In the genomic region with DNA sequence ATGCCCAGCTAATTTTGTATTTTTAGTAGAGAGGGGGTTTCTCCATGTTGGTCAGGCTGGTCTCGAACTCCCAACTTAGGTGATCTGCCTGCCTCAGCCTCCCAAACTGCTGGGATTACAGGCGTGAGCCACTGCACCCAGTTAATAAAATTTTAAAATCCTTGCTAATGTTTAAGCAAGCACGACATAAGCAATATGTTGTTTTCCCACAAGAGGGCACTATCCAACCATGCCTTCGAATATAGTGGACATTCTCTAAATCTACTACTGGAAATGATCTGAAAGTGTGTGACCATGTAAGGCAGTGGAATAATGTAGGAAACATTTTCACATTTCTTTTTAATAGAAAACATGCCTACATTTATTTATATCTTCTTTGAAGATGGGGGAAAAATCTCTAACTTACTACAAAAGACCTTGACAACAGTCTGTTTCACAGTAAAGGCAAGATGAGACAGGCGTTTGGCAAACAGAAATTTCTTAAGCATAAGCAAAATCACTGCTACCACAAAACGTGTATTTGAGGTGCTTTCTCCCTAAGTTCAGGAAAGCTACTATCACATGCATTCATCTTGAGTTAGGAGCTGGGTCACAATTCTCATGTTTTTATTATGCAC, we compare ENCODE assay signal across 9 cellular contexts. TPM values are rescaled to one million over a fixed set of nuclear protein-coding genes. Genes with fewer than 3 reads are reported as not detected.
DNase-seq lines count a peak whose midpoint lies in the region; ATAC-seq and TF ChIP-seq lines count a peak whose summit lies in the region.
"Had no signal": no experiment of that assay in that cellular context is flagged by ENCODE, and none has a peak within 500 bp of the region (broad histone marks: within the 10 kb centered on the region; RNA-seq: fewer than 3 reads in every experiment).

No MANE protein-coding gene starts in this region.

- no peak overlapping the region for H3K4me3 Mint-ChIP-seq in WTC11
- H3K4me3 Mint-ChIP-seq in stimulated activated memory B cell treated with anti-CD40 and anti-IgM and Interleukin-4, amounts not matched to agents 10 μg/mL and 1 μg/mL and 100 μg/mL, for 72 hours: no peak overlapping the region

- peak overlapping the region; percentile 33; the same call in 1 of the 2 replicates for H3K27ac Mint-ChIP-seq in WTC11
- H3K27ac Mint-ChIP-seq in stimulated activated memory B cell treated with anti-CD40 and anti-IgM and Interleukin-4, amounts not matched to agents 10 μg/mL and 1 μg/mL and 100 μg/mL, for 72 hours: no peak overlapping the region
- H3K27ac Mint-ChIP-seq: activated naive CD4-positive, alpha-beta T cell treated with anti-CD3 and anti-CD28 coated beads, Interleukin-2, amount 50 U/mL, for 72 hours had no signal

- no peaks in the 10 kb centered on the region for H3K9me3 ChIP-seq in parathyroid adenoma (ENCODE audit: control insufficient read depth, low read length)

- DNase-seq in NCI-H748 (lab: John Stamatoyannopoulos, UW; ENCODE audit: unreplicated experiment): peak; percentile 16
- DNase-seq in NCI-H748 treated with DMSO at 0.1 percent for 48 hours (lab: John Stamatoyannopoulos, UW): no peak
- DNase-seq in NCI-H1436 treated with DMSO at 0.1 percent for 48 hours (lab: John Stamatoyannopoulos, UW): peak; percentile 15
- DNase-seq in WTC11 (ENCODE audit: low spot score): no peak
- DNase-seq in glomerular visceral epithelial cell (ENCODE audit: extremely low spot score): peak; percentile 56
- DNase-seq in NCI-H774 (lab: John Stamatoyannopoulos, UW): no peak

- no peak overlapping the region for H3K4me2 ChIP-seq in parathyroid adenoma (ENCODE audit: low read length)

- H3K4me1 ChIP-seq in parathyroid adenoma: no peaks in the 10 kb centered on the region

- no peak overlapping the region for H3K9ac ChIP-seq in parathyroid adenoma

- peak overlapping the region; percentile 11 for H3K27ac ChIP-seq in parathyroid adenoma

- peaks cover 7% of the 10 kb centered on the region; the same call in 1 of the 2 replicates for H3K36me3 Mint-ChIP-seq in WTC11
- H3K36me3 Mint-ChIP-seq in stimulated activated memory B cell treated with anti-CD40 and anti-IgM and Interleukin-4, amounts not matched to agents 10 μg/mL and 1 μg/mL and 100 μg/mL, for 72 hours: peaks cover 15% of the 10 kb centered on the region

- H2AFZ ChIP-seq in parathyroid adenoma: no peak overlapping the region

- CTCF ChIA-PET in WTC11 (lab: Charles Lee): interaction anchor here (0.6 to 2.1 kb wide), 26 partner anchors 8 to 204 kb away, joined by 3 to 15 read pairs (median 4); partner anchors contain the start of gene PITPNB

- no peaks in the 10 kb centered on the region for H3K36me3 ChIP-seq in parathyroid adenoma (ENCODE audit: control insufficient read depth, insufficient read depth, low read length)

- H3K79me2 ChIP-seq in parathyroid adenoma: no peaks in the 10 kb centered on the region

- peaks cover 81% of the 10 kb centered on the region for H3K4me1 Mint-ChIP-seq in WTC11
- peaks cover 31% of the 10 kb centered on the region for H3K4me1 Mint-ChIP-seq in stimulated activated memory B cell treated with anti-CD40 and anti-IgM and Interleukin-4, amounts not matched to agents 10 μg/mL and 1 μg/mL and 100 μg/mL, for 72 hours

- no peaks in the 10 kb centered on the region for H3K27me3 ChIP-seq in parathyroid adenoma (ENCODE audit: control insufficient read depth, insufficient read depth, low read length)

- peak; percentile 47 for TF ChIP-seq CTCF in WTC11 (IDR thresholded peaks at IDR 0.05)
- TF ChIP-seq CTCF in parathyroid adenoma (IDR thresholded peaks at IDR 0.05): peak; percentile 54

- POLR2A ChIA-PET in WTC11 (lab: Charles Lee): no interaction called here

- H3K9me3 Mint-ChIP-seq in WTC11: no peaks in the 10 kb centered on the region
- no peaks in the 10 kb centered on the region for H3K9me3 Mint-ChIP-seq in stimulated activated memory B cell treated with anti-CD40 and anti-IgM and Interleukin-4, amounts not matched to agents 10 μg/mL and 1 μg/mL and 100 μg/mL, for 72 hours
- H3K9me3 Mint-ChIP-seq: activated naive CD4-positive, alpha-beta T cell treated with anti-CD3 and anti-CD28 coated beads, Interleukin-2, amount 50 U/mL, for 72 hours had no signal

- H3K4me3 ChIP-seq in parathyroid adenoma (ENCODE audit: low read depth, low read length): no peak overlapping the region

- no peaks in the 10 kb centered on the region for H3K27me3 Mint-ChIP-seq in WTC11 (ENCODE audit: low read depth)
- no peaks in the 10 kb centered on the region for H3K27me3 Mint-ChIP-seq in stimulated activated memory B cell treated with anti-CD40 and anti-IgM and Interleukin-4, amounts not matched to agents 10 μg/mL and 1 μg/mL and 100 μg/mL, for 72 hours

- ATAC-seq in WTC11: peak; percentile 28
- no peak for ATAC-seq in stimulated activated memory B cell treated with anti-CD40 and anti-IgM and Interleukin-4, amounts not matched to agents 10 μg/mL and 1 μg/mL and 100 μg/mL, for 72 hours
- ATAC-seq: activated naive CD4-positive, alpha-beta T cell treated with anti-CD3 and anti-CD28 coated beads, Interleukin-2, amount 50 U/mL, for 72 hours had no signal

TF ChIP-seq in WTC11, 78 proteins besides CTCF, POLR2A, EP300 and RAD21:
- TF ChIP-seq, protein P1, sequence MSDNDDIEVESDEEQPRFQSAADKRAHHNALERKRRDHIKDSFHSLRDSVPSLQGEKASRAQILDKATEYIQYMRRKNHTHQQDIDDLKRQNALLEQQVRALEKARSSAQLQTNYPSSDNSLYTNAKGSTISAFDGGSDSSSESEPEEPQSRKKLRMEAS (CRISPR knock-in tag; IDR thresholded peaks at IDR 0.05): no peak
- no peak for TF ChIP-seq NFE2L1 (CRISPR knock-in tag; IDR thresholded peaks at IDR 0.05)
- TF ChIP-seq, protein P2, sequence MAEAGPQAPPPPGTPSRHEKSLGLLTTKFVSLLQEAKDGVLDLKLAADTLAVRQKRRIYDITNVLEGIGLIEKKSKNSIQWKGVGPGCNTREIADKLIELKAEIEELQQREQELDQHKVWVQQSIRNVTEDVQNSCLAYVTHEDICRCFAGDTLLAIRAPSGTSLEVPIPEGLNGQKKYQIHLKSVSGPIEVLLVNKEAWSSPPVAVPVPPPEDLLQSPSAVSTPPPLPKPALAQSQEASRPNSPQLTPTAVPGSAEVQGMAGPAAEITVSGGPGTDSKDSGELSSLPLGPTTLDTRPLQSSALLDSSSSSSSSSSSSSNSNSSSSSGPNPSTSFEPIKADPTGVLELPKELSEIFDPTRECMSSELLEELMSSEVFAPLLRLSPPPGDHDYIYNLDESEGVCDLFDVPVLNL (CRISPR knock-in tag; IDR thresholded peaks at IDR 0.05; ENCODE audit: borderline replicate concordance, low read depth): no peak

RNA-seq across cellular contexts. Expression of gene PITPNB, which starts 38.2 kb away (rescaled TPM):
- total RNA-seq in WTC11 (2021): 70.7 to 76.2 TPM (median 71.7 TPM) in 3 replicates

Comparison
In these comparisons a context has a peak if more than half of its experiments do, and no peak if none do; other contexts are left out.
1. DNase-seq: peak in NCI-H748 (single experiment), NCI-H1436 treated with DMSO at 0.1 percent for 48 hours (single experiment) and glomerular visceral epithelial cell (single experiment); none in NCI-H748 treated with DMSO at 0.1 percent for 48 hours (single experiment), WTC11 (single experiment) and NCI-H774 (single experiment).